8 cellular contexts compared by ENCODE assay signal in genomic region chr12:57229634-57230380, GRCh38. TPM values are rescaled to one million over a fixed set of nuclear protein-coding genes. Genes with fewer than 3 reads are reported as not detected.
DNase-seq lines count a peak whose midpoint lies in the region; ATAC-seq and TF ChIP-seq lines count a peak whose summit lies in the region.

Gene SHMT2 (plus strand): TSS chr12:57229711. CDS start chr12:57229779, 68 bp downstream.

- peak within 1 kb of the TSS; percentile 99 for H3K27ac Mint-ChIP-seq in progenitor cell of endocrine pancreas

- no peaks in the 10 kb centered on the region for H3K9me3 Mint-ChIP-seq in progenitor cell of endocrine pancreas (ENCODE audit: low read depth)

- intact Hi-C loops in T-helper 1 cell treated with Interleukin-12 subunit alpha and Interleukin-12 subunit beta and Interleukin-4 antibody, amounts not matched to agents 30 ng/mL and 1 ng/mL, for 36 hours (cut with micrococcal nuclease) = loop anchor here (1.0 to 10.0 kb wide), 7 partner anchors 9 to 522 kb away; partner anchors contain the start of genes CDK4, DDIT3, NEMP1 and OS9
- intact Hi-C loops in left ventricle myocardium superior (cut with micrococcal nuclease) (no loop called here), upper lobe of right lung (cut with DNase I) (no loop called here)

- ATAC-seq in HG02798 (IDR thresholded peaks at IDR 0.05; ENCODE audit: poor library complexity, unreplicated experiment) (peak; percentile 76), left ventricle myocardium superior (peak; percentile 86), upper lobe of right lung (peak; percentile 74)

- peaks cover 23% of the 10 kb centered on the region for H3K27me3 ChIP-seq in upper lobe of right lung

- H3K36me3 ChIP-seq in upper lobe of right lung = peaks cover 35% of the 10 kb centered on the region

- H3K36me3 Mint-ChIP-seq in progenitor cell of endocrine pancreas (ENCODE audit: insufficient read depth) = peaks cover 26% of the 10 kb centered on the region

- H3K4me3 ChIP-seq in GM12865 (ENCODE audit: low read depth, low read length) = peak within 1 kb of the TSS; percentile 97
- peak within 1 kb of the TSS; percentile 81 for H3K4me3 ChIP-seq in upper lobe of right lung

- DNase-seq in GM12865 (ENCODE audit: low read depth) (peak; percentile 98), NCI-H1694 (lab: John Stamatoyannopoulos, UW) (peak; percentile 94), amniotic stem cell (lab: John Stamatoyannopoulos, UW) (peak; percentile 89), left ventricle myocardium superior (peak; percentile 94), progenitor cell of endocrine pancreas (ENCODE audit: low spot score, unreplicated experiment) (peak; percentile 90), upper lobe of right lung (peak; percentile 96)

- H3K9me3 ChIP-seq in upper lobe of right lung = no peaks in the 10 kb centered on the region

- peak within 1 kb of the TSS; percentile 82 for H3K27ac ChIP-seq in upper lobe of right lung

- TF ChIP-seq CTCF in GM12865 (IDR thresholded peaks at IDR 0.05; ENCODE audit: insufficient read depth, low read depth, low read length, missing control alignments) (no peak), progenitor cell of endocrine pancreas (IDR thresholded peaks at IDR 0.05; ENCODE audit: unreplicated experiment) (no peak), upper lobe of right lung (IDR thresholded peaks at IDR 0.05) (no peak)

- H3K27me3 Mint-ChIP-seq in progenitor cell of endocrine pancreas = peaks cover 30% of the 10 kb centered on the region

- peak within 1 kb of the TSS; percentile 98 for H3K4me3 Mint-ChIP-seq in progenitor cell of endocrine pancreas (ENCODE audit: low read depth)

- peaks cover 35% of the 10 kb centered on the region for H3K4me1 Mint-ChIP-seq in progenitor cell of endocrine pancreas (ENCODE audit: low read depth)

- H3K4me1 ChIP-seq in upper lobe of right lung = peaks cover 33% of the 10 kb centered on the region

RNA-seq across cellular contexts. Expression of gene SHMT2, which starts in this region (rescaled TPM):
- 166 and 181 TPM in 2 replicates for total RNA-seq in T-helper 1 cell treated with Interleukin-12 subunit alpha and Interleukin-12 subunit beta and Interleukin-4 antibody, amounts not matched to agents 30 ng/mL and 1 ng/mL, for 36 hours
- total RNA-seq in left ventricle myocardium superior = 33.4 TPM
- 162 and 165 TPM in 2 replicates for total RNA-seq in progenitor cell of endocrine pancreas
- 59.2 TPM for total RNA-seq in upper lobe of right lung

Comparison
In these comparisons a context has a peak if more than half of its experiments do, and no peak if none do; other contexts are left out.
1. Peak in every context shown above with its lines: DNase-seq, ATAC-seq, H3K4me3 ChIP-seq and H3K27ac ChIP-seq.